Comparison of ENCODE assay signal across 11 cellular contexts in genomic region chr10:7192831-7193348, GRCh38.
DNase-seq lines count a peak whose midpoint lies in the region; ATAC-seq lines count a peak whose summit lies in the region.
"Had no signal": no experiment of that assay in that cellular context is flagged by ENCODE, and none has a peak within 500 bp of the region (broad histone marks: within the 10 kb centered on the region; RNA-seq: fewer than 3 reads in every experiment).

No MANE protein-coding gene starts in this region.

- DNase-seq in activated CD4-positive, alpha-beta T cell treated with anti-CD3 and anti-CD28 coated beads, Interleukin-2, amount 50 U/mL, for 1 hour, result peak; percentile 58
- DNase-seq in activated naive CD8-positive, alpha-beta T cell treated with anti-CD3 and anti-CD28 coated beads, Interleukin-2, amount 50 U/mL, for 16 hours (ENCODE audit: low read depth, low spot score), result peak; percentile 8
- DNase-seq in stimulated activated CD8-positive, alpha-beta memory T cell treated with anti-CD3 and anti-CD28 coated beads, Interleukin-12 subunit alpha, Interleukin-12 subunit beta, amount 100 ng/mL, for 1 hour (ENCODE audit: low read depth), result peak; percentile 23
- no peak for DNase-seq in C1 segment of cervical spinal cord (lab: John Stamatoyannopoulos, UW)
- no peak for DNase-seq in EL
- DNase-seq in Ammon's horn (ENCODE audit: low spot score), result no peak
- DNase-seq in amygdala (lab: John Stamatoyannopoulos, UW), result no peak
- DNase-seq: head of caudate nucleus, IMR-90, NCI-H524 had no signal

- peak; percentile 63 for ATAC-seq in GM21529 (IDR thresholded peaks at IDR 0.05; ENCODE audit: unreplicated experiment)

Comparison
In these comparisons a context has a peak if more than half of its experiments do, and no peak if none do; other contexts are left out.
1. DNase-seq: peak in activated CD4-positive, alpha-beta T cell treated with anti-CD3 and anti-CD28 coated beads, Interleukin-2, amount 50 U/mL, for 1 hour (single experiment), activated naive CD8-positive, alpha-beta T cell treated with anti-CD3 and anti-CD28 coated beads, Interleukin-2, amount 50 U/mL, for 16 hours (single experiment) and stimulated activated CD8-positive, alpha-beta memory T cell treated with anti-CD3 and anti-CD28 coated beads, Interleukin-12 subunit alpha, Interleukin-12 subunit beta, amount 100 ng/mL, for 1 hour (single experiment); none in C1 segment of cervical spinal cord (0 of 14), EL (single experiment), Ammon's horn (single experiment) and amygdala (0 of 56).